1 cellular context compared by ENCODE assay signal in the genomic region with DNA sequence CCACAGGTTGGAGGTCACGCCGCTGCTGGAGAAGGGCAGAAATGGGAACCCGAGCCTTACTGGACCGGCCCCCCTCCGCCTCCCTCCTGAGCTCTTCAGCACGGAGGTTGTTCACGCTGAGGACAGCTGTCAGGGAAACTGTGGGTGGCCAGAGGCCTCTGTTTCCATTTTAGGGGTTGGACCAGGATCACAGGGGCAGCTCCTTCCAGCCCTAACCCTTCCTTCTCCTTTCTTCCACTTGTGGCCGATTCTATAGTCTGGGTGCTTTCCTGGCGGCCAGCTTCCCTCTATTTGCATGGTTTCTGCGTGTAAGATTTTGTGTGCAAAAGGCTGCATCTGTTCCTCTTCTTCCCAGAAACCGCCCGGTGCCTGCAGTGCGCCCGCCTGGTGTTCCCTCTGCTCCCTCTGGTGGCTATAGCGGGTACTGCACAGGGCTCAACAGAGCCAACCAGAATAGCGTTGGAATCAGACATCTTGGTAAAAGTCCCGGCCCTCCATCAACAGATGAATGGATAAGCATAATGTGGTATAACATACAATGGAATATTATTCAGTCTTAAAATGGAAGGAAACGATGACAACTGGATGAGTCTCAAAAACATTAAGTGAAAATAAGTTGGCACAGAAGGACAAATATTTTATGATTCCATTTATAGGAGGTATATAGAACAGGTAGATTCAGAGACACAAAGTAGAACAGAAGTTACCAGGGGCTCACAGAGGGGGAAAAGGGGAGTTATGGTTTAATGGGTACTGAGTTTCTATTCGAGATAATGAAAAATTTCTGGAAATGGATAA.
A peak's percentile ranks its signal among the peaks of the same experiment; 100 is the strongest.
TF ChIP-seq lines count a peak whose summit lies in the region.

No MANE protein-coding gene starts in this region.

TF ChIP-seq in HepG2, 621 proteins besides CTCF, POLR2A, EP300 and RAD21 (continued from another document and continues in another):
- TF ChIP-seq ZNF552 (CRISPR knock-in tag; IDR thresholded peaks at IDR 0.05; ENCODE audit: borderline replicate concordance) (no peak), ZNF577 (CRISPR knock-in tag; IDR thresholded peaks at IDR 0.05; ENCODE audit: borderline replicate concordance, low read depth) (no peak), SALL1 (CRISPR knock-in tag; IDR thresholded peaks at IDR 0.05) (peak; percentile 35; the same call in 1 of the 2 replicates), ZNF703 (CRISPR knock-in tag; IDR thresholded peaks at IDR 0.05; ENCODE audit: borderline replicate concordance) (no peak), ZNF546 (CRISPR knock-in tag; conservative IDR thresholded peaks at IDR 0.05) (no peak), MTF1 (CRISPR knock-in tag; IDR thresholded peaks at IDR 0.05) (no peak), ZNF329 (CRISPR knock-in tag; IDR thresholded peaks at IDR 0.05; ENCODE audit: low read depth) (no peak), ZNF670 (CRISPR knock-in tag; IDR thresholded peaks at IDR 0.05; ENCODE audit: borderline replicate concordance) (no peak), TCF12 (IDR thresholded peaks at IDR 0.05) (no peak), TCF12 (CRISPR knock-in tag; IDR thresholded peaks at IDR 0.05) (no peak), XRCC5 (optimal IDR thresholded peaks at IDR 0.05; ENCODE audit: low read length) (peak; percentile 64), ZNF143 (CRISPR knock-in tag; IDR thresholded peaks at IDR 0.05) (no peak), HES4 (CRISPR knock-in tag; IDR thresholded peaks at IDR 0.05; ENCODE audit: borderline replicate concordance) (no peak), ZNF501 (CRISPR knock-in tag; IDR thresholded peaks at IDR 0.05) (peak; percentile 13; the same call in 1 of the 2 replicates), NFYC (CRISPR knock-in tag; IDR thresholded peaks at IDR 0.05) (no peak), ADNP (CRISPR knock-in tag; IDR thresholded peaks at IDR 0.05) (no peak), ZKSCAN1 (IDR thresholded peaks at IDR 0.05; ENCODE audit: low read length) (no peak), ZFP90 (CRISPR knock-in tag; IDR thresholded peaks at IDR 0.05; ENCODE audit: borderline replicate concordance) (no peak), KLF12 (CRISPR knock-in tag; IDR thresholded peaks at IDR 0.05; ENCODE audit: borderline replicate concordance) (no peak), KMT2B (CRISPR knock-in tag; IDR thresholded peaks at IDR 0.05) (no peak), SP5 (CRISPR knock-in tag; IDR thresholded peaks at IDR 0.05; ENCODE audit: borderline replicate concordance, low read depth) (no peak), ZNF264 (CRISPR knock-in tag; IDR thresholded peaks at IDR 0.05) (no peak), STAG1 (CRISPR knock-in tag; IDR thresholded peaks at IDR 0.05) (peak; percentile 91), IRF2 (CRISPR knock-in tag; IDR thresholded peaks at IDR 0.05) (0 out of 2 replicates have a peak, but pooled peaks have one; percentile 25), PPARG (CRISPR knock-in tag; conservative IDR thresholded peaks at IDR 0.05) (0 out of 2 replicates have a peak, but pooled peaks have one; percentile 31), ZNF224 (CRISPR knock-in tag; IDR thresholded peaks at IDR 0.05) (no peak), TBP (CRISPR knock-in tag; IDR thresholded peaks at IDR 0.05) (no peak), KLF16 (CRISPR knock-in tag; IDR thresholded peaks at IDR 0.05) (no peak), ZBTB3 (CRISPR knock-in tag; IDR thresholded peaks at IDR 0.05; ENCODE audit: borderline replicate concordance, low read depth) (no peak), ZNF570 (CRISPR knock-in tag; IDR thresholded peaks at IDR 0.05; ENCODE audit: borderline replicate concordance) (no peak), ZNF138 (CRISPR knock-in tag; IDR thresholded peaks at IDR 0.05; ENCODE audit: low read depth) (no peak), EEA1 (CRISPR knock-in tag; IDR thresholded peaks at IDR 0.05; ENCODE audit: borderline replicate concordance) (no peak), YY1 (IDR thresholded peaks at IDR 0.05; ENCODE audit: insufficient read depth, insufficient replicate concordance, low read depth, low read length) (peak; percentile 31), DNMT3B (CRISPR knock-in tag; conservative IDR thresholded peaks at IDR 0.05) (no peak), ZFP37 (CRISPR knock-in tag; IDR thresholded peaks at IDR 0.05; ENCODE audit: borderline replicate concordance) (no peak)
- TF ChIP-seq, protein P1, sequence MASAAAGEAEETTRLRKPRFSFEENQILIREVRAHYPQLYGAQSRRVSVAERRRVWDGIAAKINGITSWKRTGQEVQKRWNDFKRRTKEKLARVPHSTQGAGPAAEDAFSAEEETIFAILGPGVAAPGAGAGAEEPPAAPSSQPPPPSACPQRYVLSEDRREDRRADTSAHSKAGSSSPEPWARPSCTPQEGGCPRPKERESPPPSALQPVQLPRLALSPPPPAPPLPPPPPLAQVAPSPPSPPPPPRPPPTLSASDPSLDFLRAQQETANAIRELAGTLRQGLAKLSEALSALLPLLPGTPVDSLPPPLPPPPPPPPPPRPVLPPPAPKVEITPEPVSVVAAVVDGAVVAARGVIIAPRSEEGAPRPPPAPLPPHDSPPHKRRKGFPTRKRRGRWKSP (CRISPR knock-in tag; IDR thresholded peaks at IDR 0.05): no peak
- TF ChIP-seq, protein P2, sequence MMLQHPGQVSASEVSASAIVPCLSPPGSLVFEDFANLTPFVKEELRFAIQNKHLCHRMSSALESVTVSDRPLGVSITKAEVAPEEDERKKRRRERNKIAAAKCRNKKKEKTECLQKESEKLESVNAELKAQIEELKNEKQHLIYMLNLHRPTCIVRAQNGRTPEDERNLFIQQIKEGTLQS (CRISPR knock-in tag; IDR thresholded peaks at IDR 0.05): no peak
- TF ChIP-seq, protein P3, sequence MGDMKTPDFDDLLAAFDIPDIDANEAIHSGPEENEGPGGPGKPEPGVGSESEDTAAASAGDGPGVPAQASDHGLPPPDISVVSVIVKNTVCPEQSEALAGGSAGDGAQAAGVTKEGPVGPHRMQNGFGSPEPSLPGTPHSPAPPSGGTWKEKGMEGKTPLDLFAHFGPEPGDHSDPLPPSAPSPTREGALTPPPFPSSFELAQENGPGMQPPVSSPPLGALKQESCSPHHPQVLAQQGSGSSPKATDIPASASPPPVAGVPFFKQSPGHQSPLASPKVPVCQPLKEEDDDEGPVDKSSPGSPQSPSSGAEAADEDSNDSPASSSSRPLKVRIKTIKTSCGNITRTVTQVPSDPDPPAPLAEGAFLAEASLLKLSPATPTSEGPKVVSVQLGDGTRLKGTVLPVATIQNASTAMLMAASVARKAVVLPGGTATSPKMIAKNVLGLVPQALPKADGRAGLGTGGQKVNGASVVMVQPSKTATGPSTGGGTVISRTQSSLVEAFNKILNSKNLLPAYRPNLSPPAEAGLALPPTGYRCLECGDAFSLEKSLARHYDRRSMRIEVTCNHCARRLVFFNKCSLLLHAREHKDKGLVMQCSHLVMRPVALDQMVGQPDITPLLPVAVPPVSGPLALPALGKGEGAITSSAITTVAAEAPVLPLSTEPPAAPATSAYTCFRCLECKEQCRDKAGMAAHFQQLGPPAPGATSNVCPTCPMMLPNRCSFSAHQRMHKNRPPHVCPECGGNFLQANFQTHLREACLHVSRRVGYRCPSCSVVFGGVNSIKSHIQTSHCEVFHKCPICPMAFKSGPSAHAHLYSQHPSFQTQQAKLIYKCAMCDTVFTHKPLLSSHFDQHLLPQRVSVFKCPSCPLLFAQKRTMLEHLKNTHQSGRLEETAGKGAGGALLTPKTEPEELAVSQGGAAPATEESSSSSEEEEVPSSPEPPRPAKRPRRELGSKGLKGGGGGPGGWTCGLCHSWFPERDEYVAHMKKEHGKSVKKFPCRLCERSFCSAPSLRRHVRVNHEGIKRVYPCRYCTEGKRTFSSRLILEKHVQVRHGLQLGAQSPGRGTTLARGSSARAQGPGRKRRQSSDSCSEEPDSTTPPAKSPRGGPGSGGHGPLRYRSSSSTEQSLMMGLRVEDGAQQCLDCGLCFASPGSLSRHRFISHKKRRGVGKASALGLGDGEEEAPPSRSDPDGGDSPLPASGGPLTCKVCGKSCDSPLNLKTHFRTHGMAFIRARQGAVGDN (CRISPR knock-in tag; IDR thresholded peaks at IDR 0.05): 0 out of 2 replicates have a peak, but pooled peaks have one; percentile 23
- TF ChIP-seq, protein P4, sequence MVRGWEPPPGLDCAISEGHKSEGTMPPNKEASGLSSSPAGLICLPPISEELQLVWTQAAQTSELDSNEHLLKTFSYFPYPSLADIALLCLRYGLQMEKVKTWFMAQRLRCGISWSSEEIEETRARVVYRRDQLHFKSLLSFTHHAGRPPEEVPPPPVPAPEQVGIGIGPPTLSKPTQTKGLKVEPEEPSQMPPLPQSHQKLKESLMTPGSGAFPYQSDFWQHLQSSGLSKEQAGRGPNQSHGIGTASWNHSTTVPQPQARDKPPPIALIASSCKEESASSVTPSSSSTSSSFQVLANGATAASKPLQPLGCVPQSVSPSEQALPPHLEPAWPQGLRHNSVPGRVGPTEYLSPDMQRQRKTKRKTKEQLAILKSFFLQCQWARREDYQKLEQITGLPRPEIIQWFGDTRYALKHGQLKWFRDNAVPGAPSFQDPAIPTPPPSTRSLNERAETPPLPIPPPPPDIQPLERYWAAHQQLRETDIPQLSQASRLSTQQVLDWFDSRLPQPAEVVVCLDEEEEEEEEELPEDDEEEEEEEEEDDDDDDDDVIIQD (CRISPR knock-in tag; IDR thresholded peaks at IDR 0.05; ENCODE audit: low read depth): 0 out of 2 replicates have a peak, but pooled peaks have one; percentile 24
- TF ChIP-seq, protein P5, sequence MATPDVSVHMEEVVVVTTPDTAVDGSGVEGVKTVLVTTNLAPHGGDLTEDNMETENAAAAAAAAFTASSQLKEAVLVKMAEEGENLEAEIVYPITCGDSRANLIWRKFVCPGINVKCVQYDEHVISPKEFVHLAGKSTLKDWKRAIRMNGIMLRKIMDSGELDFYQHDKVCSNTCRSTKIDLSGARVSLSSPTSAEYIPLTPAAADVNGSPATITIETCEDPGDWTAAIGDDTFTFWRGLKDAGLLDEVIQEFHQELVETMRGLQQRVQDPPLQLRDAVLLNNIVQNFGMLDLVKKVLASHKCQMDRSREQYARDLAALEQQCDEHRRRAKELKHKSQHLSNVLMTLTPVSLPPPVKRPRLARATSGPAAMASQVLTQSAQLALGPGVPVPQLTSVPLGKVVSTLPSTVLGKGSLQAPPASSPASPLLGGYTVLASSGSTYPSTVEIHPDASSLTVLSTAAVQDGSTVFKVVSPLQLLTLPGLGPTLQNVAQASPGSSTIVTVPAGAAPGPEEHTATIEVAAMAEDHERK (CRISPR knock-in tag; IDR thresholded peaks at IDR 0.05; ENCODE audit: low read depth): no peak
- TF ChIP-seq, protein P6, sequence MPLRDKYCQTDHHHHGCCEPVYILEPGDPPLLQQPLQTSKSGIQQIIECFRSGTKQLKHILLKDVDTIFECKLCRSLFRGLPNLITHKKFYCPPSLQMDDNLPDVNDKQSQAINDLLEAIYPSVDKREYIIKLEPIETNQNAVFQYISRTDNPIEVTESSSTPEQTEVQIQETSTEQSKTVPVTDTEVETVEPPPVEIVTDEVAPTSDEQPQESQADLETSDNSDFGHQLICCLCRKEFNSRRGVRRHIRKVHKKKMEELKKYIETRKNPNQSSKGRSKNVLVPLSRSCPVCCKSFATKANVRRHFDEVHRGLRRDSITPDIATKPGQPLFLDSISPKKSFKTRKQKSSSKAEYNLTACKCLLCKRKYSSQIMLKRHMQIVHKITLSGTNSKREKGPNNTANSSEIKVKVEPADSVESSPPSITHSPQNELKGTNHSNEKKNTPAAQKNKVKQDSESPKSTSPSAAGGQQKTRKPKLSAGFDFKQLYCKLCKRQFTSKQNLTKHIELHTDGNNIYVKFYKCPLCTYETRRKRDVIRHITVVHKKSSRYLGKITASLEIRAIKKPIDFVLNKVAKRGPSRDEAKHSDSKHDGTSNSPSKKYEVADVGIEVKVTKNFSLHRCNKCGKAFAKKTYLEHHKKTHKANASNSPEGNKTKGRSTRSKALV (CRISPR knock-in tag; IDR thresholded peaks at IDR 0.05): no peak
- TF ChIP-seq, protein P7, sequence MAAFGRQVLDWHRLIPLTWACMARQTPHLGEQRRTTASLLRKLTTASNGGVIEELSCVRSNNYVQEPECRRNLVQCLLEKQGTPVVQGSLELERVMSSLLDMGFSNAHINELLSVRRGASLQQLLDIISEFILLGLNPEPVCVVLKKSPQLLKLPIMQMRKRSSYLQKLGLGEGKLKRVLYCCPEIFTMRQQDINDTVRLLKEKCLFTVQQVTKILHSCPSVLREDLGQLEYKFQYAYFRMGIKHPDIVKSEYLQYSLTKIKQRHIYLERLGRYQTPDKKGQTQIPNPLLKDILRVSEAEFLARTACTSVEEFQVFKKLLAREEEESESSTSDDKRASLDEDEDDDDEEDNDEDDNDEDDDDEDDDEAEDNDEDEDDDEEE (CRISPR knock-in tag; IDR thresholded peaks at IDR 0.05): no peak
- TF ChIP-seq, protein P8, sequence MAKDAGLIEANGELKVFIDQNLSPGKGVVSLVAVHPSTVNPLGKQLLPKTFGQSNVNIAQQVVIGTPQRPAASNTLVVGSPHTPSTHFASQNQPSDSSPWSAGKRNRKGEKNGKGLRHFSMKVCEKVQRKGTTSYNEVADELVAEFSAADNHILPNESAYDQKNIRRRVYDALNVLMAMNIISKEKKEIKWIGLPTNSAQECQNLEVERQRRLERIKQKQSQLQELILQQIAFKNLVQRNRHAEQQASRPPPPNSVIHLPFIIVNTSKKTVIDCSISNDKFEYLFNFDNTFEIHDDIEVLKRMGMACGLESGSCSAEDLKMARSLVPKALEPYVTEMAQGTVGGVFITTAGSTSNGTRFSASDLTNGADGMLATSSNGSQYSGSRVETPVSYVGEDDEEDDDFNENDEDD (CRISPR knock-in tag; IDR thresholded peaks at IDR 0.05; ENCODE audit: borderline replicate concordance): no peak
- TF ChIP-seq, protein P9, sequence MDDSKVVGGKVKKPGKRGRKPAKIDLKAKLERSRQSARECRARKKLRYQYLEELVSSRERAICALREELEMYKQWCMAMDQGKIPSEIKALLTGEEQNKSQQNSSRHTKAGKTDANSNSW (CRISPR knock-in tag; IDR thresholded peaks at IDR 0.05; ENCODE audit: borderline replicate concordance): no peak
- TF ChIP-seq, protein P10, sequence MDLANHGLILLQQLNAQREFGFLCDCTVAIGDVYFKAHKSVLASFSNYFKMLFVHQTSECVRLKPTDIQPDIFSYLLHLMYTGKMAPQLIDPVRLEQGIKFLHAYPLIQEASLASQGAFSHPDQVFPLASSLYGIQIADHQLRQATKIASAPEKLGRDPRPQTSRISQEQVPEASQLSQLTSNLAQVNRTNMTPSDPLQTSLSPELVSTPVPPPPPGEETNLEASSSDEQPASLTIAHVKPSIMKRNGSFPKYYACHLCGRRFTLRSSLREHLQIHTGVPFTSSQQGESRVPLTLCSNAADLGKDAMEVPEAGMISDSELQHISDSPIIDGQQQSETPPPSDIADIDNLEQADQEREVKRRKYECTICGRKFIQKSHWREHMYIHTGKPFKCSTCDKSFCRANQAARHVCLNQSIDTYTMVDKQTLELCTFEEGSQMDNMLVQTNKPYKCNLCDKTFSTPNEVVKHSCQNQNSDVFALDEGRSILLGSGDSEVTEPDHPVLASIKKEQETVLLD (CRISPR knock-in tag; IDR thresholded peaks at IDR 0.05; ENCODE audit: low read depth): no peak
- TF ChIP-seq, protein P11, sequence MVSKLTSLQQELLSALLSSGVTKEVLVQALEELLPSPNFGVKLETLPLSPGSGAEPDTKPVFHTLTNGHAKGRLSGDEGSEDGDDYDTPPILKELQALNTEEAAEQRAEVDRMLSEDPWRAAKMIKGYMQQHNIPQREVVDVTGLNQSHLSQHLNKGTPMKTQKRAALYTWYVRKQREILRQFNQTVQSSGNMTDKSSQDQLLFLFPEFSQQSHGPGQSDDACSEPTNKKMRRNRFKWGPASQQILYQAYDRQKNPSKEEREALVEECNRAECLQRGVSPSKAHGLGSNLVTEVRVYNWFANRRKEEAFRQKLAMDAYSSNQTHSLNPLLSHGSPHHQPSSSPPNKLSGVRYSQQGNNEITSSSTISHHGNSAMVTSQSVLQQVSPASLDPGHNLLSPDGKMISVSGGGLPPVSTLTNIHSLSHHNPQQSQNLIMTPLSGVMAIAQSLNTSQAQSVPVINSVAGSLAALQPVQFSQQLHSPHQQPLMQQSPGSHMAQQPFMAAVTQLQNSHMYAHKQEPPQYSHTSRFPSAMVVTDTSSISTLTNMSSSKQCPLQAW (CRISPR knock-in tag; IDR thresholded peaks at IDR 0.05): peak; percentile 50; the same call in 1 of the 2 replicates
